Comparison of ENCODE assay signal across 8 cellular contexts in the genomic region with DNA sequence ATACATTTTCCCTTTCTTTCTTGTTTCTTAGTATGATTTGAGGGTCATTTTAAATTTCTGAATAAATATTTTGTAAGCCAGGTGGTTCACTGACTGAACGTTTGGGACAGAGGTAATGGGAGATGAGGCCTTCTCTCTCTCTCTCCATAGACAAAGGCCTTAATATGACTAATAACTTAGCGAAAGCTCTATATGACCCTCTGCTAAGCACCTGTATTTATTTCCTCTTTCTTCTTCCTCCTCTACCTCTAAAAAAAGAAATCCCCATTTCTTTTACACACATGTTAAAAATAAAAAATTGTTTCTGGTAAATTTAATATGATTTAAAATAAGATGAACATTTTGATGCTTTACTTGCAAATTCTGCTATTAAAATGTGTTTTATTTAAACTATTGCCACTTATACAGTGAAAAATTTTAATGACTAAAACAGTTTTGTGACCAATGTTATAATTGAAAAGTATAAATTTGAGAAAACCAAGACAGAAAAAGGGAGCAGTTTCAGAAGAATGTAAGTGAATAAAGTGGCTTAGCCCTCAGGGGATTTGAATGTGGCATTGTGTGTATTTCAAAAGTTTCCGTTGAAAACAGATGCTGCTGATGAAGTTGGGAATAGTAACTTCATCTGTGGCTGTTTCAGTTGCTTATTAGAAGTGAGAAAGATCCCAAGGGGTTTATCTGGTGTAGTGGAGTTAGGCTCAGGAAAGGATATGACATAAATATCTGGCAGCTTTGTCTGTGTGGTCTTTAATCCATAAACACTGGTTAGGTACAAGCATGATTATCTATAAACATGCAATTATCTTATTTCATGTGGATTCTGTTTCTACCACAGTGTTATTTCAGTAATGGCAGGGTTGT.
DNase-seq lines count a peak whose midpoint lies in the region; ATAC-seq and TF ChIP-seq lines count a peak whose summit lies in the region.

No MANE protein-coding gene starts in this region.

- H3K27ac ChIP-seq in gastroesophageal sphincter (no peak overlapping the region), psoas muscle (no peak overlapping the region)
- H3K27ac ChIP-seq in effector memory CD4-positive, alpha-beta T cell (ENCODE audit: insufficient read depth, low read length, poor library complexity, severe bottlenecking), result no peak overlapping the region

- peak; percentile 65 for ATAC-seq in GM19395 (IDR thresholded peaks at IDR 0.05; ENCODE audit: unreplicated experiment)
- ATAC-seq in HG03354 (IDR thresholded peaks at IDR 0.05; ENCODE audit: poor library complexity, severe bottlenecking, unreplicated experiment), result peak; percentile 51
- ATAC-seq in gastroesophageal sphincter, result no peak
- ATAC-seq in psoas muscle, result no peak

- intact Hi-C loops in psoas muscle (cut with DNase I), result no loop called here

- peaks cover 0 to 18% (median 0%) of the 10 kb centered on the region in 3 donors for H3K4me1 ChIP-seq in gastroesophageal sphincter
- no peaks in the 10 kb centered on the region for H3K4me1 ChIP-seq in effector memory CD4-positive, alpha-beta T cell (ENCODE audit: control insufficient read depth, insufficient read depth, low read length, poor library complexity, severe bottlenecking)
- peaks cover 3% of the 10 kb centered on the region for H3K4me1 ChIP-seq in psoas muscle

- WGBS in gastroesophageal sphincter (ENCODE audit: low coverage in 1 of 2), 2 donors, result 57 to 62% methylated on average over 3 of the region's 3 CpGs
- WGBS in psoas muscle, 3 donors, result 50 to 56% (median 53%) methylated on average over 3 of the region's 3 CpGs

- H3K36me3 ChIP-seq in gastroesophageal sphincter (no peaks in the 10 kb centered on the region), psoas muscle (ENCODE audit: insufficient read depth in 1 of 2, low read depth in 1 of 2) (no peaks in the 10 kb centered on the region)
- no peaks in the 10 kb centered on the region for H3K36me3 ChIP-seq in effector memory CD4-positive, alpha-beta T cell (ENCODE audit: control insufficient read depth, insufficient read depth, low read length)

- DNase-seq in DMS53 (lab: John Stamatoyannopoulos, UW), result peak; percentile 39
- DNase-seq in dermis blood vessel endothelial cell, result peak; percentile 76
- DNase-seq in effector memory CD4-positive, alpha-beta T cell, result no peak
- DNase-seq in psoas muscle, result no peak
- DNase-seq in AML-193 (lab: John Stamatoyannopoulos, UW), result no peak

- no peaks in the 10 kb centered on the region for H3K9me3 ChIP-seq in gastroesophageal sphincter
- no peaks in the 10 kb centered on the region for H3K9me3 ChIP-seq in effector memory CD4-positive, alpha-beta T cell (ENCODE audit: control insufficient read depth, low read length)
- no peaks in the 10 kb centered on the region for H3K9me3 ChIP-seq in psoas muscle

- TF ChIP-seq CTCF in gastroesophageal sphincter (IDR thresholded peaks at IDR 0.05) (no peak), psoas muscle (IDR thresholded peaks at IDR 0.05) (no peak)

- H3K27me3 ChIP-seq in gastroesophageal sphincter, result no peaks in the 10 kb centered on the region
- no peaks in the 10 kb centered on the region for H3K27me3 ChIP-seq in effector memory CD4-positive, alpha-beta T cell (replicated peaks; ENCODE audit: control insufficient read depth, insufficient read depth, low read length, poor library complexity, severe bottlenecking)
- no peaks in the 10 kb centered on the region for H3K27me3 ChIP-seq in psoas muscle (ENCODE audit: insufficient read depth in 3 of 3, low read length in 2 of 3)

- no peak for TF ChIP-seq EP300 in gastroesophageal sphincter (IDR thresholded peaks at IDR 0.05)

- no peak overlapping the region for H3K4me3 ChIP-seq in gastroesophageal sphincter
- H3K4me3 ChIP-seq in effector memory CD4-positive, alpha-beta T cell (ENCODE audit: insufficient read depth, low read depth, low read length, poor library complexity, severe bottlenecking), result no peak overlapping the region
- no peak overlapping the region for H3K4me3 ChIP-seq in psoas muscle

- no peak for TF ChIP-seq POLR2A in gastroesophageal sphincter (IDR thresholded peaks at IDR 0.05)

Comparison
In these comparisons a context has a peak if more than half of its experiments do, and no peak if none do; other contexts are left out.
1. DNase-seq: peak in DMS53 (single experiment) and dermis blood vessel endothelial cell (single experiment); none in effector memory CD4-positive, alpha-beta T cell (0 of 3), psoas muscle (0 of 2) and AML-193 (0 of 2).
2. ATAC-seq: peak in GM19395 (single experiment) and HG03354 (single experiment); none in gastroesophageal sphincter (single experiment) and psoas muscle (0 of 4).